ENCODE assay signal across 8 cellular contexts in the genomic region with DNA sequence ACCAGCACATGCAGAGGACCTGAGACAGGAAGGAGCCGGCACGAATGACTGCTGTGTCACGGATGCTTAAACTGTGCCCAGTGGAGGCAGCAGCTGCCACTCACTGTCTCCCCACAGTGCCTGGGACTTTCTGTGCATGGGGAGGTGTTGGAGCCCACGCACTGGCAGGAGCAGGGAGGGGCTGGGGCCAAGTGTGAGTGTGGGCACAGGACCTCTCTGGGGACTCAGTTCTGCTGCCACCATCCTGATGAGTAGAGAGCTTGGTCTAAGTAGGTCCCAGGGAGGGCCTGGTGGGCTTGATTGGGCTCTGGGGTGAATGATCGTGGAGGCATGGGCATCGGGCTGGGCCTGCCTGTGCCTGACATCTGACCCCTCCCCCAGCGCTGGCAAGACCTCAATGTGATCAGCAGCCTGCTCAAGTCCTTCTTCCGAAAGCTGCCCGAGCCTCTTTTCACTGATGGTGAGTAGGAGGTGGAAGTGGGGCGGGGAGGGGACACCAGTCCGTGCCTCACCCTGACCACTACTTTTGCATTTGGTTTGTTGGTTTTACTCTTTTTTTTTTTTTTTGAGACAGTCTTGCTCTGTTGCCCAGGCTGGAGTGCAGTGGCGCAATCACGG. TPM values are rescaled to one million over a fixed set of nuclear protein-coding genes. Genes with fewer than 3 reads are reported as not detected.
DNase-seq lines count a peak whose midpoint lies in the region; ATAC-seq and TF ChIP-seq lines count a peak whose summit lies in the region.
"Not testable (repeated sequence)": the region's sequence is repeated elsewhere in the genome, so short reads cannot be mapped to it uniquely, and the experiment has no call there.

No MANE protein-coding gene starts in this region.

- peaks cover 15% of the 10 kb centered on the region for H3K27me3 Mint-ChIP-seq in activated CD8-positive, alpha-beta memory T cell treated with anti-CD3 and anti-CD28 coated beads, Interleukin-2, amount 10 ng/mL, durations not matched to agents 7 days and 5 days
- H3K27me3 Mint-ChIP-seq in naive B cell: not testable (repeated sequence)
- peaks cover 17% of the 10 kb centered on the region for H3K27me3 Mint-ChIP-seq in stimulated activated memory B cell treated with anti-CD40 and anti-IgM and Interleukin-4, amounts not matched to agents 10 μg/mL and 1 μg/mL and 100 μg/mL, for 72 hours

- CTCF ChIA-PET in activated CD8-positive, alpha-beta memory T cell treated with anti-CD3 and anti-CD28 coated beads, Interleukin-2, amount 10 ng/mL, durations not matched to agents 7 days and 5 days (lab: Charles Lee): interaction anchor here (0.7 to 2.1 kb wide), 5 partner anchors 62 to 182 kb away, joined by 3 to 5 read pairs (median 4); no protein-coding TSS in a partner anchor

- not testable (repeated sequence) for H3K9me3 Mint-ChIP-seq in activated CD8-positive, alpha-beta memory T cell treated with anti-CD3 and anti-CD28 coated beads, Interleukin-2, amount 10 ng/mL, durations not matched to agents 7 days and 5 days (ENCODE audit: low read depth); naive B cell; stimulated activated memory B cell treated with anti-CD40 and anti-IgM and Interleukin-4, amounts not matched to agents 10 μg/mL and 1 μg/mL and 100 μg/mL, for 72 hours

- H3K36me3 ChIP-seq in GM06990 (ENCODE audit: control insufficient read depth, insufficient read depth, low read length); effector memory CD4-positive, alpha-beta T cell (ENCODE audit: control insufficient read depth, insufficient read depth, low read length): not testable (repeated sequence)

- peak; percentile 86 for DNase-seq in GM06990 (ENCODE audit: extremely low read depth, insufficient read length)
- DNase-seq in NK-92 treated with Interleukin-12 subunit alpha and Interleukin-12 subunit beta, amount 100 ng/mL, for 24 hours (lab: John Stamatoyannopoulos, UW): peak; percentile 38
- not testable (repeated sequence) for DNase-seq in activated CD8-positive, alpha-beta memory T cell treated with anti-CD3 and anti-CD28 coated beads, Interleukin-2, amount 10 ng/mL, durations not matched to agents 7 days and 5 days; naive B cell
- peak; percentile 8 to 11 (median 8) for DNase-seq in effector memory CD4-positive, alpha-beta T cell

- not testable (repeated sequence) for H3K36me3 Mint-ChIP-seq in activated CD8-positive, alpha-beta memory T cell treated with anti-CD3 and anti-CD28 coated beads, Interleukin-2, amount 10 ng/mL, durations not matched to agents 7 days and 5 days; naive B cell; stimulated activated memory B cell treated with anti-CD40 and anti-IgM and Interleukin-4, amounts not matched to agents 10 μg/mL and 1 μg/mL and 100 μg/mL, for 72 hours

- peaks cover 10% of the 10 kb centered on the region for H3K4me1 Mint-ChIP-seq in activated CD8-positive, alpha-beta memory T cell treated with anti-CD3 and anti-CD28 coated beads, Interleukin-2, amount 10 ng/mL, durations not matched to agents 7 days and 5 days
- peaks cover 4 to 15% (median 10%) of the 10 kb centered on the region in 3 donors for H3K4me1 Mint-ChIP-seq in naive B cell
- peaks cover 18% of the 10 kb centered on the region for H3K4me1 Mint-ChIP-seq in stimulated activated memory B cell treated with anti-CD40 and anti-IgM and Interleukin-4, amounts not matched to agents 10 μg/mL and 1 μg/mL and 100 μg/mL, for 72 hours

- not testable (repeated sequence) for H3K4me3 Mint-ChIP-seq in activated CD8-positive, alpha-beta memory T cell treated with anti-CD3 and anti-CD28 coated beads, Interleukin-2, amount 10 ng/mL, durations not matched to agents 7 days and 5 days
- peak overlapping the region in 1 of 8 donors; percentile 59 for H3K4me3 Mint-ChIP-seq in naive B cell
- peak overlapping the region; percentile 46 for H3K4me3 Mint-ChIP-seq in stimulated activated memory B cell treated with anti-CD40 and anti-IgM and Interleukin-4, amounts not matched to agents 10 μg/mL and 1 μg/mL and 100 μg/mL, for 72 hours

- not testable (repeated sequence) for H3K27ac ChIP-seq in effector memory CD4-positive, alpha-beta T cell (ENCODE audit: insufficient read depth, low read length, poor library complexity, severe bottlenecking)

- TF ChIP-seq CTCF in GM06990 (IDR thresholded peaks at IDR 0.05; ENCODE audit: insufficient read depth, low read length, poor library complexity, severe bottlenecking): not testable (repeated sequence)

- H3K27ac Mint-ChIP-seq in activated CD8-positive, alpha-beta memory T cell treated with anti-CD3 and anti-CD28 coated beads, Interleukin-2, amount 10 ng/mL, durations not matched to agents 7 days and 5 days: peak overlapping the region; percentile 32
- peak overlapping the region in 2 of 6 donors; percentile 16 to 81 for H3K27ac Mint-ChIP-seq in naive B cell
- peak overlapping the region; percentile 90 for H3K27ac Mint-ChIP-seq in stimulated activated memory B cell treated with anti-CD40 and anti-IgM and Interleukin-4, amounts not matched to agents 10 μg/mL and 1 μg/mL and 100 μg/mL, for 72 hours

- H3K4me1 ChIP-seq in effector memory CD4-positive, alpha-beta T cell (ENCODE audit: control insufficient read depth, insufficient read depth, low read length, poor library complexity, severe bottlenecking): not testable (repeated sequence)

- not testable (repeated sequence) for H3K27me3 ChIP-seq in GM06990 (replicated peaks; ENCODE audit: control insufficient read depth, insufficient read depth, low read length); effector memory CD4-positive, alpha-beta T cell (replicated peaks; ENCODE audit: control insufficient read depth, insufficient read depth, low read length, poor library complexity, severe bottlenecking)

- H3K4me3 ChIP-seq in GM06990 (replicated peaks; ENCODE audit: low read depth, low read length); effector memory CD4-positive, alpha-beta T cell (ENCODE audit: insufficient read depth, low read depth, low read length, poor library complexity, severe bottlenecking): not testable (repeated sequence)

- ATAC-seq in GM19023 (IDR thresholded peaks at IDR 0.05; ENCODE audit: unreplicated experiment) (peak; percentile 60), HG02588 (IDR thresholded peaks at IDR 0.05; ENCODE audit: unreplicated experiment) (peak; percentile 85), naive B cell (ENCODE audit: low read depth in 2 of 2) (peak; percentile 43 to 75)
- ATAC-seq in activated CD8-positive, alpha-beta memory T cell treated with anti-CD3 and anti-CD28 coated beads, Interleukin-2, amount 10 ng/mL, durations not matched to agents 7 days and 5 days: not testable (repeated sequence)
- peak; percentile 94 for ATAC-seq in stimulated activated memory B cell treated with anti-CD40 and anti-IgM and Interleukin-4, amounts not matched to agents 10 μg/mL and 1 μg/mL and 100 μg/mL, for 72 hours

- not testable (repeated sequence) for H3K9me3 ChIP-seq in effector memory CD4-positive, alpha-beta T cell (ENCODE audit: control insufficient read depth, low read length)

RNA-seq across cellular contexts. Expression of a gene that starts 57.5 kb away (rescaled TPM):
- total RNA-seq in activated CD8-positive, alpha-beta memory T cell treated with anti-CD3 and anti-CD28 coated beads, Interleukin-2, amount 10 ng/mL, durations not matched to agents 7 days and 5 days: under 1 TPM in 1 of 2 experiments, not detected in 1; 0.40 TPM
- polyA plus RNA-seq in naive B cell (ENCODE audit: low read depth in 6 of 6): not detected
